22 cellular contexts compared by ENCODE assay signal in the genomic region with DNA sequence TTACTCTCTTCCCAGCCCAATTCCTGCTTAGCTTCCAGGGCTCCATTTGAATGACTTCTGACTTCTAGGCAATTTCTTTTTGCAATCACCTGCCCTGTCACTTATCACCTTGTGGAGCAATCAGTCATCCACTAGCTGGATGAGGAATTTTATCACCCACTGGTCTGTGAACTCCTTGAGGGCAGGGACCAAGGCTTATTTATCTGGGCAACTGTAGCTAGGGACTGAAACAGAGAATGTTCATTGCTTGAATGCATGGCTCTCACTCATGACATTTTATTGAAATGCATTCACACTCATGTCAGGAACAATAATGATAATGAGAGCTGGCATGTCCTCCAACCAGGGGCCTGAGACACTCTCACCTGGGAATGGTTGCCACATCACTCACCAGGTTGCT. TPM values are rescaled to one million over a fixed set of nuclear protein-coding genes. Genes with fewer than 3 reads are reported as not detected.
"Had no signal": no experiment of that assay in that cellular context is flagged by ENCODE, and none has a peak within 500 bp of the region (broad histone marks: within the 10 kb centered on the region; RNA-seq: fewer than 3 reads in every experiment).

No MANE protein-coding gene starts in this region.

- H3K36me3 Mint-ChIP-seq: mesothelial cell of epicardium had no signal

- H3K27ac ChIP-seq: body of pancreas, cardiac muscle cell, pancreas, psoas muscle, testis had no signal

- H3K36me3 ChIP-seq: cardiac muscle cell, gastroesophageal sphincter, heart left ventricle, pancreas had no signal

- H3K4me2 ChIP-seq: smooth muscle cell had no signal

- ATAC-seq: activated T-cell treated with anti-CD3 and anti-CD28 coated beads, Interleukin-2, amount 50 U/mL, for 72 hours; body of pancreas; gastroesophageal sphincter; pancreas; psoas muscle; sciatic nerve had no signal

- H3K27ac Mint-ChIP-seq: activated CD4-positive, alpha-beta memory T cell treated with anti-CD3 and anti-CD28 coated beads, Interleukin-2, amount 10 ng/mL, durations not matched to agents 7 days and 5 days; activated naive CD4-positive, alpha-beta T cell treated with anti-CD3 and anti-CD28 coated beads, Interleukin-2, amount 10 ng/mL, durations not matched to agents 7 days and 5 days; mesothelial cell of epicardium had no signal

- H3K9me3 ChIP-seq: body of pancreas, gastroesophageal sphincter, heart left ventricle, pancreas, psoas muscle, testis had no signal

- H3K4me1 ChIP-seq: body of pancreas, pancreas, psoas muscle had no signal

- H3K4me3 ChIP-seq: body of pancreas, cardiac muscle cell, gastroesophageal sphincter, heart left ventricle, lung, pancreas, psoas muscle, smooth muscle cell, testis had no signal

- H3K9me3 Mint-ChIP-seq: activated CD4-positive, alpha-beta memory T cell treated with anti-CD3 and anti-CD28 coated beads, Interleukin-2, amount 10 ng/mL, durations not matched to agents 7 days and 5 days; activated T-cell treated with anti-CD3 and anti-CD28 coated beads, Interleukin-2, amount 50 U/mL, for 72 hours; mesothelial cell of epicardium; nephron progenitor cell; type B pancreatic cell had no signal

- H3K4me3 Mint-ChIP-seq: activated CD4-positive, alpha-beta memory T cell treated with anti-CD3 and anti-CD28 coated beads, Interleukin-2, amount 10 ng/mL, durations not matched to agents 7 days and 5 days; activated naive CD4-positive, alpha-beta T cell treated with anti-CD3 and anti-CD28 coated beads, Interleukin-2, amount 10 ng/mL, durations not matched to agents 7 days and 5 days; mesothelial cell of epicardium; nephron progenitor cell; type B pancreatic cell had no signal

- H3K4me1 Mint-ChIP-seq: mesothelial cell of epicardium had no signal

- H3K27me3 ChIP-seq: body of pancreas, gastroesophageal sphincter, heart left ventricle, pancreas, testis had no signal

- DNase-seq: activated CD4-positive, alpha-beta memory T cell treated with anti-CD3 and anti-CD28 coated beads, Interleukin-2, amount 10 ng/mL, durations not matched to agents 7 days and 5 days; activated CD4-positive, alpha-beta T cell treated with anti-CD3 and anti-CD28 coated beads for 48 hours; activated effector memory CD4-positive, alpha-beta T cell treated with anti-CD3 and anti-CD28 coated beads, Interleukin-2, amount 50 U/mL, for 16 hours; activated naive CD4-positive, alpha-beta T cell treated with anti-CD3 and anti-CD28 coated beads, Interleukin-2, amount 10 ng/mL, durations not matched to agents 7 days and 5 days; activated T-cell treated with anti-CD3 and anti-CD28 coated beads, Interleukin-2, amount 50 U/mL, for 72 hours; anterior cingulate cortex; body of pancreas; heart left ventricle; islet precursor cell; nephron progenitor cell; pancreas; psoas muscle; stimulated activated CD4-positive, alpha-beta T cell treated with anti-CD3 and anti-CD28 coated beads, Interleukin-15, amount 100 ng/mL, for 24 hours; stimulated activated naive CD4-positive, alpha-beta T cell; testis had no signal

RNA-seq across cellular contexts. Expression of gene TNFAIP8L3, which starts 15.5 kb away (rescaled TPM):
- total RNA-seq: cardiac muscle cell, smooth muscle cell had no signal
- polyA plus RNA-seq: cardiac muscle cell, smooth muscle cell had no signal
